ENCODE assay signal across 8 cellular contexts in genomic region chr3:128487538-128487812, GRCh38. TPM values are rescaled to one million over a fixed set of nuclear protein-coding genes. Genes with fewer than 3 reads are reported as not detected.
DNase-seq lines count a peak whose midpoint lies in the region; TF ChIP-seq lines count a peak whose summit lies in the region.

No MANE protein-coding gene starts in this region.

- H3K27ac Mint-ChIP-seq in Calu3 (ENCODE audit: unreplicated experiment): peak overlapping the region; percentile 66

- H3K27me3 Mint-ChIP-seq in Calu3 (ENCODE audit: unreplicated experiment): peaks cover 9% of the 10 kb centered on the region

- CTCF ChIA-PET in Calu3 (lab: Charles Lee): interaction anchor here (0.6 kb wide), 1 partner anchor 66 kb away, joined by 3 read pairs; no protein-coding TSS in a partner anchor

- H3K4me3 ChIP-seq in SK-N-MC (peak overlapping the region; percentile 91), fibroblast of the aortic adventitia (ENCODE audit: low read depth, low read length) (peak overlapping the region; percentile 92), rectal smooth muscle tissue (ENCODE audit: low read length) (peak overlapping the region; percentile 72)

- H3K9ac ChIP-seq in SK-N-MC (ENCODE audit: insufficient read length) (peak overlapping the region; percentile 71), rectal smooth muscle tissue (ENCODE audit: low read length) (no peak overlapping the region)

- no peaks in the 10 kb centered on the region for H3K9me3 Mint-ChIP-seq in Calu3 (ENCODE audit: low read depth, unreplicated experiment)

- BruUV-seq in Calu3 (replicated peaks; lab: Mats Ljungman, UMichigan): no TSS peak

- TF ChIP-seq CTCF in Calu3 (IDR thresholded peaks at IDR 0.05; ENCODE audit: unreplicated experiment): no peak
- no peak for TF ChIP-seq CTCF in fibroblast of the aortic adventitia (IDR thresholded peaks at IDR 0.05; ENCODE audit: insufficient read depth, low read length)

- H3K4me1 ChIP-seq in rectal smooth muscle tissue (ENCODE audit: control insufficient read depth, insufficient read depth, low read length): peaks cover 8% of the 10 kb centered on the region

- H3K27me3 ChIP-seq in rectal smooth muscle tissue (ENCODE audit: control insufficient read depth, insufficient read depth, low read length): peaks cover 83% of the 10 kb centered on the region

- H3K4me1 Mint-ChIP-seq in Calu3 (ENCODE audit: low read depth, unreplicated experiment): no peaks in the 10 kb centered on the region

- H3K9me3 ChIP-seq in SK-N-MC (ENCODE audit: low read depth, low read length): no peaks in the 10 kb centered on the region

- H3K36me3 Mint-ChIP-seq in Calu3 (ENCODE audit: insufficient read depth, unreplicated experiment): peaks cover 43% of the 10 kb centered on the region

- H3K27ac ChIP-seq in SK-N-MC (no peak overlapping the region), rectal smooth muscle tissue (ENCODE audit: low read depth, low read length) (no peak overlapping the region)

- DNase-seq in Calu3 (no peak), SK-N-MC (ENCODE audit: low read depth, low spot score) (no peak), fibroblast of the aortic adventitia (ENCODE audit: low read depth) (no peak), DMS153 treated with DMSO at 0.1 percent for 48 hours (lab: John Stamatoyannopoulos, UW; ENCODE audit: unreplicated experiment) (no peak), LoVo (ENCODE audit: low spot score) (no peak), hypothalamus (lab: John Stamatoyannopoulos, UW) (no peak), NCI-H1930 (lab: John Stamatoyannopoulos, UW) (no peak)

- no peaks in the 10 kb centered on the region; the same call in 1 of the 2 replicates for H3K36me3 ChIP-seq in SK-N-MC (ENCODE audit: insufficient read depth, low read length)
- H3K36me3 ChIP-seq in rectal smooth muscle tissue (ENCODE audit: control insufficient read depth, insufficient read depth, low read length): no peaks in the 10 kb centered on the region

- intact Hi-C loops in Calu3 (cut with micrococcal nuclease; ENCODE audit: unreplicated experiment): no loop called here

- peak overlapping the region; percentile 96 for H3K4me3 Mint-ChIP-seq in Calu3 (ENCODE audit: low read depth, unreplicated experiment)

RNA-seq across cellular contexts. Expression of gene GATA2, which starts 5.5 kb away (rescaled TPM):
- total RNA-seq in Calu3 (2022) (9.6 and 13.6 TPM in 2 replicates), fibroblast of the aortic adventitia (ENCODE audit: low replicate concordance) (5.5 and 9.3 TPM in 2 replicates)

RNA-seq across cellular contexts. Expression of gene DNAJB8, which starts 20.8 kb away (rescaled TPM):
- total RNA-seq in Calu3 (2022): not detected in 2 replicates
- 0.25 TPM in 1 of 2 replicates, not detected in the other for total RNA-seq in fibroblast of the aortic adventitia (ENCODE audit: low replicate concordance)
